In the genomic region with DNA sequence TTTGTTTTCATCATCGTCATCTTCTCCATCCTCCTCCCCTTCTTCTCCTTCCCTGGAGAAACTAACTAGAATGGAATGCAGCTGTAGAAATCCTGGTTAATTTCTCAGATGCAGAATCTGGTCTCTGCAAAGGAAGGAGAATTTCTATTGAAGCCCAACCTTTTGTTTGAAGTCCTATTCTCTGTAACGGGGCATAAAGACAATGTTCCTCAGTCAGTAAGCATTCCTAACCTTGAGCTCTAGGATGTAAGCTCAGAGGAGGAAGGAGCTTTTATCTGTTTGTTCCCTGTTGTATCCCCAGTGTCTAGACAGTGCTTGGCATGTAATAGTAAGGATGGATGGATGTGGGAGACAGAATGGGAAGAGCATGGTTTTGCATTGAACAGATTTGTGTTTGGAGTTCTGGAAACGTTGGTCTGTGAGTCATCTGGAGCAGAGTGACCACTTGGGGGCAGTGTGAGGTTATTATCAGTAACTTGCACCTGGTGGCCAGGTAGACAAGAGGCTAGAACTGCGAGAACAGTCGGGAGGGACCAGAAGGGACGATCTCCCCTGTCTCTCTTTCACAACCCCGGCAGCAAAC, we compare ENCODE assay signal across 8 cellular contexts.
DNase-seq lines count a peak whose midpoint lies in the region; ATAC-seq and TF ChIP-seq lines count a peak whose summit lies in the region.

No MANE protein-coding gene starts in this region.

- H3K27me3 ChIP-seq in kidney epithelial cell (ENCODE audit: control insufficient read depth, insufficient read depth, low read length) = no peaks in the 10 kb centered on the region

- ATAC-seq in GM21381 (IDR thresholded peaks at IDR 0.05; ENCODE audit: unreplicated experiment) (no peak), HG03571 (IDR thresholded peaks at IDR 0.05; ENCODE audit: unreplicated experiment) (no peak), sciatic nerve (no peak)

- intact Hi-C loops in sciatic nerve (cut with DNase I) = no loop called here

- DNase-seq in NCI-H1417 (lab: John Stamatoyannopoulos, UW) (peak; percentile 29 to 72 (median 56)), NCI-H1417 treated with DMSO at 0.1 percent for 48 hours (lab: John Stamatoyannopoulos, UW) (no peak), NCI-H1105 (lab: John Stamatoyannopoulos, UW) (peak; percentile 77), kidney epithelial cell (ENCODE audit: low read depth) (no peak), sciatic nerve (ENCODE audit: low spot score) (no peak)
- peak; percentile 22 for DNase-seq in activated T-cell treated with anti-CD3 and anti-CD28 coated beads, Interleukin-2, amount 50 U/mL, for 1 hour

- no peak overlapping the region for H3K4me3 ChIP-seq in kidney epithelial cell (ENCODE audit: low read depth, low read length)

- TF ChIP-seq CTCF in kidney epithelial cell (IDR thresholded peaks at IDR 0.05; ENCODE audit: insufficient read depth, low read length, poor library complexity, severe bottlenecking) = peak; percentile 46

- no peaks in the 10 kb centered on the region for H3K36me3 ChIP-seq in kidney epithelial cell (ENCODE audit: control insufficient read depth, insufficient read depth, low read length)

Comparison
In these comparisons a context has a peak if more than half of its experiments do, and no peak if none do; other contexts are left out.
1. DNase-seq: peak in NCI-H1417 (3 of 3), NCI-H1105 (single experiment) and activated T-cell treated with anti-CD3 and anti-CD28 coated beads, Interleukin-2, amount 50 U/mL, for 1 hour (single experiment); none in NCI-H1417 treated with DMSO at 0.1 percent for 48 hours (single experiment), kidney epithelial cell (single experiment) and sciatic nerve (single experiment).